Comparison of ENCODE assay signal across 9 cellular contexts in genomic region chrX:11665144-11666040, GRCh38. TPM values are rescaled to one million over a fixed set of nuclear protein-coding genes. Genes with fewer than 3 reads are reported as not detected.
DNase-seq lines count a peak whose midpoint lies in the region; ATAC-seq and TF ChIP-seq lines count a peak whose summit lies in the region.
"Had no signal": no experiment of that assay in that cellular context is flagged by ENCODE, and none has a peak within 500 bp of the region (broad histone marks: within the 10 kb centered on the region; RNA-seq: fewer than 3 reads in every experiment).

TSS of gene ARHGAP6 (minus strand) at chrX:11665920. CDS start at chrX:11664828, 1,092 bp downstream.

- H3K9ac ChIP-seq in OCI-LY3 (ENCODE audit: low read length) = no peak within 1 kb of the TSS

- H2AFZ ChIP-seq in OCI-LY3 (ENCODE audit: low read depth, low read length) = no peak within 1 kb of the TSS

- TF ChIP-seq CTCF in GM10266 (IDR thresholded peaks at IDR 0.05; ENCODE audit: control insufficient read depth, insufficient read depth, low read depth, missing control alignments) (no peak), OCI-LY3 (IDR thresholded peaks at IDR 0.05; ENCODE audit: low read depth, low read length) (no peak), fibroblast of pulmonary artery (IDR thresholded peaks at IDR 0.05; ENCODE audit: low read length, missing control alignments) (no peak), omental fat pad (IDR thresholded peaks at IDR 0.05) (no peak)

- peak within 1 kb of the TSS; percentile 32 for H3K4me2 ChIP-seq in OCI-LY3 (ENCODE audit: low read length)

- peaks cover 10% of the 10 kb centered on the region; the same call in 1 of the 2 replicates for H3K27me3 ChIP-seq in OCI-LY3 (ENCODE audit: low read depth, low read length)

- H3K27ac ChIP-seq in OCI-LY3 (ENCODE audit: low read length) = no peak within 1 kb of the TSS
- H3K27ac ChIP-seq: SK-N-MC had no signal

- no peaks in the 10 kb centered on the region for H3K79me2 ChIP-seq in OCI-LY3 (ENCODE audit: low read length)

- no peaks in the 10 kb centered on the region for H3K36me3 ChIP-seq in OCI-LY3 (replicated peaks; ENCODE audit: low read depth, low read length)

- H4K20me1 ChIP-seq in OCI-LY3 (ENCODE audit: insufficient read depth, low read length) = no peaks in the 10 kb centered on the region

- H3K4me1 ChIP-seq in OCI-LY3 (ENCODE audit: low read length) = no peaks in the 10 kb centered on the region; the same call in 1 of the 2 replicates

- H3K4me3 ChIP-seq in OCI-LY3 (ENCODE audit: low read length) = peak within 1 kb of the TSS; percentile 23; the same call in 1 of the 2 replicates
- H3K4me3 ChIP-seq in fibroblast of pulmonary artery (replicated peaks; ENCODE audit: low read depth, low read length) = peak within 1 kb of the TSS; percentile 56
- H3K4me3 ChIP-seq: SK-N-MC had no signal

- ATAC-seq in omental fat pad (ENCODE audit: low FRiP score) (peak; percentile 54), HG03025 (IDR thresholded peaks at IDR 0.05; ENCODE audit: low FRiP score, unreplicated experiment) (no peak)

- peak; percentile 8 for DNase-seq in GM10266 (ENCODE audit: extremely low spot score)
- peak; percentile 62 for DNase-seq in fibroblast of pulmonary artery (ENCODE audit: low read depth)
- DNase-seq in omental fat pad (ENCODE audit: low spot score) = no peak
- no peak for DNase-seq in activated CD4-positive, CD25-positive, alpha-beta regulatory T cell (lab: John Stamatoyannopoulos, UW)
- no peak for DNase-seq in NCI-H2081 (lab: John Stamatoyannopoulos, UW)
- no peak for DNase-seq in activated naive CD4-positive, alpha-beta T cell (lab: John Stamatoyannopoulos, UW)

- no peaks in the 10 kb centered on the region for H3K9me3 ChIP-seq in OCI-LY3 (ENCODE audit: insufficient read depth, low read length)

RNA-seq across cellular contexts. Expression of gene ARHGAP6, which starts in this region (rescaled TPM):
- 10 to 100 TPM; 20.4 to 45.5 (median 25.1) TPM for total RNA-seq in omental fat pad

Comparison
In these comparisons a context has a peak if more than half of its experiments do, and no peak if none do; other contexts are left out.
1. DNase-seq: peak in GM10266 (single experiment) and fibroblast of pulmonary artery (single experiment); none in omental fat pad (single experiment), activated CD4-positive, CD25-positive, alpha-beta regulatory T cell (0 of 4), NCI-H2081 (0 of 2) and activated naive CD4-positive, alpha-beta T cell (0 of 4).